Comparison of ENCODE assay signal across 27 cellular contexts in the genomic region with DNA sequence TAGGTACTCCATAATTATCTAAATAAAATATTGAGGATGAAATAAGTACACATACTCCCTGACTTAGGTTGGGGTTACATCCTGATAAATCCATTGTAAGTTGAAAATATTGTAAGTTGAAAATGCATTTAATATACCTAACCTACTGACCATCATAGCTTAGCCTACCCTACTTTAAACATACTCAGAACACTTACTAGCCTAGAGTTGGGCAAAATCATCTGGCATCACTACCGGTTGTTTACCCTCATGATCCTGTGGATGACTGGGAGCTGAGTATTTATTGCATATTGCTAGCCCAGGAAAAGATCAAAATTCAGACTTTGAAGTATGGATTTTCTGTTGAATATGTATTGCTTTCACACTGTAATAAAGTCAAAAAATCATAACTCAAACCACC.
"Had no signal": no experiment of that assay in that cellular context is flagged by ENCODE, and none has a peak within 500 bp of the region (broad histone marks: within the 10 kb centered on the region; RNA-seq: fewer than 3 reads in every experiment).

No MANE protein-coding gene starts in this region.

- H3K27ac ChIP-seq: stomach, suprapubic skin, testis, thoracic aorta, thyroid gland, tibial artery, tibial nerve, transverse colon, upper lobe of left lung, upper lobe of right lung, uterus, vagina had no signal

- FAIRE-seq: urothelium cell line had no signal

- H3K36me3 ChIP-seq: stomach, suprapubic skin, thoracic aorta, thyroid gland, tibial artery, tibial nerve, transverse colon, upper lobe of left lung, upper lobe of right lung, uterus, vagina had no signal

- H3K9me3 ChIP-seq: suprapubic skin, testis, thoracic aorta, thyroid gland, tibial artery, transverse colon, upper lobe of left lung, upper lobe of right lung, uterus, vagina had no signal

- H3K27me3 ChIP-seq: stomach, suprapubic skin, testis, thyroid gland, tibial artery, tibial nerve, transverse colon, upper lobe of left lung, upper lobe of right lung, uterus, vagina had no signal

- H3K4me3 ChIP-seq: stomach, suprapubic skin, testis, thoracic aorta, thyroid gland, tibial artery, tibial nerve, transverse colon, upper lobe of left lung, upper lobe of right lung, uterus, vagina had no signal

- DNase-seq: stimulated activated CD4-positive, alpha-beta T cell treated with anti-CD3 and anti-CD28 coated beads, Interleukin-2, amount 100 ng/mL, for 48 hours; stimulated activated CD4-positive, alpha-beta T cell treated with anti-CD3 and anti-CD28 coated beads, Interleukin-4, amount 100 ng/mL, for 1 hour; stimulated activated CD4-positive, alpha-beta T cell treated with anti-CD3 and anti-CD28 coated beads, Interleukin-4, amount 100 ng/mL, for 24 hours; stimulated activated CD4-positive, alpha-beta T cell treated with anti-CD3 and anti-CD28 coated beads, Interleukin-4, amount 100 ng/mL, for 4 hours; stimulated activated CD8-positive, alpha-beta memory T cell treated with anti-CD3 and anti-CD28 coated beads, Interleukin-4, amount 100 ng/mL, for 48 hours; stimulated activated naive B cell treated with anti-CD40 and anti-IgM and Interleukin-4, amounts not matched to agents 10 μg/mL and 1 μg/mL and 100 μg/mL, for 72 hours; stimulated activated naive CD4-positive, alpha-beta T cell; stimulated activated naive CD4-positive, alpha-beta T cell treated with Interleukin-2 at 50 U/mL for 16 hours; stimulated activated naive CD8-positive, alpha-beta T cell treated with anti-CD3 and anti-CD28 coated beads, Interleukin-15, amount 100 ng/mL, for 72 hours; stimulated activated naive CD8-positive, alpha-beta T cell treated with anti-CD3 and anti-CD28 coated beads, Interleukin-15, Interleukin-2, amounts not matched to agents 100 U/mL and 50 U/mL, for 24 hours; stomach; substantia nigra; testis; thyroid gland; tibial artery; transverse colon; trophoblast cell; upper lobe of left lung; upper lobe of right lung; uterus had no signal

- H3K4me1 ChIP-seq: stomach, suprapubic skin, testis, thyroid gland, tibial artery, tibial nerve, transverse colon, upper lobe of left lung, upper lobe of right lung, uterus, vagina had no signal

- ATAC-seq: stimulated activated effector memory CD8-positive, alpha-beta T cell treated with anti-CD3 and anti-CD28 coated beads, Interleukin-12 subunit alpha, Interleukin-12 subunit beta, amount 100 ng/mL, for 72 hours; stimulated activated memory B cell treated with anti-CD40 and anti-IgM and Interleukin-4, amounts not matched to agents 10 μg/mL and 1 μg/mL and 100 μg/mL, for 72 hours; stimulated activated naive B cell treated with anti-CD40 and anti-IgM and Interleukin-4, amounts not matched to agents 10 μg/mL and 1 μg/mL and 100 μg/mL, for 72 hours; stimulated activated naive CD8-positive, alpha-beta T cell treated with anti-CD3 and anti-CD28 coated beads, Interleukin-15, amount 100 ng/mL, for 72 hours; stimulated activated naive CD8-positive, alpha-beta T cell treated with anti-CD3 and anti-CD28 coated beads, Interleukin-15, Interleukin-2, amounts not matched to agents 100 U/mL and 50 U/mL, for 24 hours; upper lobe of right lung had no signal
